ENCODE assay signal across 13 cellular contexts in the genomic region with DNA sequence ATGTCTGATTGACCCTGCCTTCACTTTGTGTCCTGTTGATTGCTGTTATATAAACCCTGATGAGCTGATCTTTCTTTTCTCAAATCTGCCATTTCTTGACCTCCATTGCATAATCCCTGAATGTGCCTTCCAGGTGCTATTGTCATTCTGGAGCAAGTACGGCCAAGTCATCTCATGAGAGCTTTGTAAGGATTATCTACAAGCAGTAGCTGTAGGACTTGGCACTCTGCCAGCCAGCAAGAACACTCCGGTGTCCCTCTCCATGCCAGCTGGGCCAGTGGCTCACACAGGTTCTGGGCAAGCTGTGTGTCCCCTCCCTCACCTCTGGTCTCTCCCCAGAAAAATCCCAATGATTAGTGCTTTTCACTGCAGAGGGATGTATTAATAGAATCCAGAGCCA.
DNase-seq lines count a peak whose midpoint lies in the region; ATAC-seq and TF ChIP-seq lines count a peak whose summit lies in the region.
"Had no signal": no experiment of that assay in that cellular context is flagged by ENCODE, and none has a peak within 500 bp of the region (broad histone marks: within the 10 kb centered on the region; RNA-seq: fewer than 3 reads in every experiment).

No MANE protein-coding gene starts in this region.

- no peak for TF ChIP-seq CTCF in esophagus muscularis mucosa (IDR thresholded peaks at IDR 0.05)

- H3K27me3 ChIP-seq in esophagus muscularis mucosa, result no peaks in the 10 kb centered on the region

- no peak overlapping the region for H3K4me3 ChIP-seq in esophagus muscularis mucosa
- H3K4me3 ChIP-seq: lung, skin epidermis had no signal

- WGBS in esophagus muscularis mucosa, result 51% methylated on average over 2 of the region's 2 CpGs

- DNase-seq in NCI-H510A (lab: John Stamatoyannopoulos, UW) (peak; percentile 3), NCI-H510A treated with DMSO at 0.1 percent for 48 hours (lab: John Stamatoyannopoulos, UW) (no peak), NCI-H524 (lab: John Stamatoyannopoulos, UW) (peak; percentile 85 to 96), esophagus muscularis mucosa (ENCODE audit: extremely low spot score) (peak; percentile 89), sciatic nerve (ENCODE audit: low spot score) (peak; percentile 70), NCI-H128 (lab: John Stamatoyannopoulos, UW; ENCODE audit: unreplicated experiment) (no peak), NCI-H146 (lab: John Stamatoyannopoulos, UW) (no peak)
- DNase-seq: MM.1S had no signal

- H3K36me3 ChIP-seq in esophagus muscularis mucosa, result no peaks in the 10 kb centered on the region

- no peak for ATAC-seq in sciatic nerve
- ATAC-seq in GM21447 (IDR thresholded peaks at IDR 0.05; ENCODE audit: unreplicated experiment), result no peak
- ATAC-seq: activated CD8-positive, alpha-beta T cell treated with anti-CD3 and anti-CD28 coated beads, Interleukin-2, amount 10 ng/mL, durations not matched to agents 7 days and 5 days; stimulated activated memory B cell treated with anti-CD40 and anti-IgM and Interleukin-4, amounts not matched to agents 10 μg/mL and 1 μg/mL and 100 μg/mL, for 72 hours had no signal

- H3K4me1 ChIP-seq in esophagus muscularis mucosa, result peaks cover 5 to 17% (median 7%) of the 10 kb centered on the region in 4 donors

- no peak overlapping the region for H3K27ac ChIP-seq in esophagus muscularis mucosa (replicated peaks in 1 of 4)
- H3K27ac ChIP-seq: skin epidermis had no signal

- intact Hi-C loops in esophagus muscularis mucosa (cut with DNase I) (no loop called here), sciatic nerve (cut with DNase I) (no loop called here)

- TF ChIP-seq EP300 in esophagus muscularis mucosa (IDR thresholded peaks at IDR 0.05), result no peak

- no peak for TF ChIP-seq POLR2A in esophagus muscularis mucosa (IDR thresholded peaks at IDR 0.05; ENCODE audit: low read depth)

- peaks cover 0 to 11% (median 3%) of the 10 kb centered on the region in 4 donors for H3K9me3 ChIP-seq in esophagus muscularis mucosa

Comparison
In these comparisons a context has a peak if more than half of its experiments do, and no peak if none do; other contexts are left out.
1. DNase-seq: peak in NCI-H510A (single experiment), NCI-H524 (2 of 2), esophagus muscularis mucosa (single experiment) and sciatic nerve (single experiment); none in NCI-H510A treated with DMSO at 0.1 percent for 48 hours (single experiment), NCI-H128 (single experiment) and NCI-H146 (single experiment).